1 cellular context compared by ENCODE assay signal in the genomic region with DNA sequence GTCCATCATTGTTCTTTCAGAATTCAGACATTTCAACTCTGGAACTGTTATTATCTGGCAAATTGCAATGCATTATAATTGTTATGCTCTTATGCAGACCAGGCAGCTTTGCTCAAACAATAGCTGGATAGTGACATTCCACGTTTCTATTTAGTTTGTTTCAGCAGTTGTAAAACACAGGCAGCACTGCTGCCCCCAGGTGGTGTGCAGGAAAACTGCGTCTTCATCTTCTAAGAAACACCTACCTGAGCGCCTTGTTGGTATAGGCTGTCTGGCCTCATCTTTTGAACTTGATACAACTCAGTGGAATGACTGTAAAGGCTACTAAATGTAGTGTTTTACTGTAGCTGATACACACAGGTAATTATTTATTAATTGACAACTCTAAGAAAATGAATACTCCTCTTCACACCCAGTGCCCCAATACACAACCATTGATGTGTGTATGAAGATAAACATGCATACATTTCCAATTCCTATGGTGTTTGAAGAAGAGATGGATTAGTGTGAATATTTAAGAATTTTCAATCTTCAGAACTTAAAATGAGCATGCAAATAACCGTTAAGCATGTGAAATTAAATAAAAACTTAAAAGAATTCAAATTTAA.
TF ChIP-seq lines count a peak whose summit lies in the region.

No MANE protein-coding gene starts in this region.

TF ChIP-seq in endothelial cell of umbilical vein, 7 proteins besides CTCF, POLR2A, EP300 and RAD21:
- no peak for TF ChIP-seq EZH2 (IDR thresholded peaks at IDR 0.05; ENCODE audit: borderline replicate concordance, low read depth, low read length, severe bottlenecking)
- TF ChIP-seq MYC (IDR thresholded peaks at IDR 0.05; ENCODE audit: low read depth, low read length), result no peak
- no peak for TF ChIP-seq JUN (IDR thresholded peaks at IDR 0.05; ENCODE audit: borderline replicate concordance, insufficient read depth, insufficient read length, low read depth)
- TF ChIP-seq POLR2AphosphoS5 (IDR thresholded peaks at IDR 0.05; ENCODE audit: insufficient read depth, low read depth, low read length), result no peak
- TF ChIP-seq FOS (IDR thresholded peaks at IDR 0.05; ENCODE audit: borderline replicate concordance, insufficient read depth, low read length), result no peak
- TF ChIP-seq GATA2 (IDR thresholded peaks at IDR 0.05; ENCODE audit: insufficient read depth, insufficient read length, low read depth, low read length), result no peak
- TF ChIP-seq, protein P1, sequence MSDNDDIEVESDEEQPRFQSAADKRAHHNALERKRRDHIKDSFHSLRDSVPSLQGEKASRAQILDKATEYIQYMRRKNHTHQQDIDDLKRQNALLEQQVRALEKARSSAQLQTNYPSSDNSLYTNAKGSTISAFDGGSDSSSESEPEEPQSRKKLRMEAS (IDR thresholded peaks at IDR 0.05; ENCODE audit: insufficient read depth, insufficient read length), result no peak
